ENCODE assay signal across 20 cellular contexts in genomic region chr14:64974563-64974962, GRCh38. TPM values are rescaled to one million over a fixed set of nuclear protein-coding genes. Genes with fewer than 3 reads are reported as not detected.
DNase-seq lines count a peak whose midpoint lies in the region; ATAC-seq and TF ChIP-seq lines count a peak whose summit lies in the region.
"Had no signal": no experiment of that assay in that cellular context is flagged by ENCODE, and none has a peak within 500 bp of the region (broad histone marks: within the 10 kb centered on the region; RNA-seq: fewer than 3 reads in every experiment).

No MANE protein-coding gene starts in this region.

- H3K4me1 Mint-ChIP-seq in WTC11 (peaks cover 65% of the 10 kb centered on the region), type B pancreatic cell (ENCODE audit: unreplicated experiment) (peaks cover 13% of the 10 kb centered on the region)
- no peaks in the 10 kb centered on the region for H3K4me1 Mint-ChIP-seq in stimulated activated effector memory CD8-positive, alpha-beta T cell treated with anti-CD3 and anti-CD28 coated beads, Interleukin-12 subunit alpha, Interleukin-12 subunit beta, amount 100 ng/mL, for 72 hours

- H3K9ac ChIP-seq in iPS-20b (ENCODE audit: low read depth, low read length), result no peak overlapping the region

- ATAC-seq in WTC11, result peak; percentile 68
- ATAC-seq in HG02938 (IDR thresholded peaks at IDR 0.05; ENCODE audit: unreplicated experiment), result no peak
- no peak for ATAC-seq in stimulated activated effector memory CD8-positive, alpha-beta T cell treated with anti-CD3 and anti-CD28 coated beads, Interleukin-12 subunit alpha, Interleukin-12 subunit beta, amount 100 ng/mL, for 72 hours
- ATAC-seq: CD8-positive, alpha-beta T cell; HCT116 had no signal

- H3K27me3 Mint-ChIP-seq in WTC11 (ENCODE audit: low read depth) (peaks cover 9% of the 10 kb centered on the region), type B pancreatic cell (peaks cover 6% of the 10 kb centered on the region)

- H3K9me3 Mint-ChIP-seq in WTC11 (no peaks in the 10 kb centered on the region), type B pancreatic cell (no peaks in the 10 kb centered on the region)
- no peaks in the 10 kb centered on the region for H3K9me3 Mint-ChIP-seq in stimulated activated effector memory CD8-positive, alpha-beta T cell treated with anti-CD3 and anti-CD28 coated beads, Interleukin-12 subunit alpha, Interleukin-12 subunit beta, amount 100 ng/mL, for 72 hours
- H3K9me3 Mint-ChIP-seq: CD8-positive, alpha-beta T cell had no signal

- H3K36me3 Mint-ChIP-seq in WTC11, result no peaks in the 10 kb centered on the region
- no peaks in the 10 kb centered on the region for H3K36me3 Mint-ChIP-seq in type B pancreatic cell
- peaks cover 4% of the 10 kb centered on the region for H3K36me3 Mint-ChIP-seq in stimulated activated effector memory CD8-positive, alpha-beta T cell treated with anti-CD3 and anti-CD28 coated beads, Interleukin-12 subunit alpha, Interleukin-12 subunit beta, amount 100 ng/mL, for 72 hours
- H3K36me3 Mint-ChIP-seq: CD8-positive, alpha-beta T cell had no signal

- peaks cover 27% of the 10 kb centered on the region for H3K4me1 ChIP-seq in iPS-20b (ENCODE audit: insufficient read depth, low read length)
- H3K4me1 ChIP-seq: BE2C, SJSA1 had no signal

- POLR2A ChIA-PET in WTC11 (lab: Charles Lee), result interaction anchor here (0.6 to 1.1 kb wide), 2 partner anchors 64 to 585 kb away, joined by 3 to 4 read pairs; no protein-coding TSS in a partner anchor

- peak overlapping the region; percentile 83; the same call in 1 of the 2 replicates for H3K27ac Mint-ChIP-seq in WTC11
- H3K27ac Mint-ChIP-seq in type B pancreatic cell, result no peak overlapping the region
- H3K27ac Mint-ChIP-seq in stimulated activated effector memory CD8-positive, alpha-beta T cell treated with anti-CD3 and anti-CD28 coated beads, Interleukin-12 subunit alpha, Interleukin-12 subunit beta, amount 100 ng/mL, for 72 hours, result no peak overlapping the region
- H3K27ac Mint-ChIP-seq: CD8-positive, alpha-beta T cell had no signal

- CTCF ChIA-PET in WTC11 (lab: Charles Lee), result interaction anchor here (0.6 to 3.1 kb wide), 13 partner anchors 11 to 576 kb away, joined by 3 to 21 read pairs (median 5); partner anchors contain the start of genes FNTB and GPX2

- TF ChIP-seq CTCF in WTC11 (IDR thresholded peaks at IDR 0.05), result no peak
- TF ChIP-seq CTCF in type B pancreatic cell (conservative IDR thresholded peaks at IDR 0.05), result no peak

- no peak overlapping the region for H3K4me3 ChIP-seq in iPS-20b (ENCODE audit: low read length)
- H3K4me3 ChIP-seq: PC-9, SJSA1 had no signal

- H3K36me3 ChIP-seq in iPS-20b (ENCODE audit: insufficient read depth, low read depth, low read length), result no peaks in the 10 kb centered on the region
- H3K36me3 ChIP-seq: BE2C, SJSA1 had no signal

- peak overlapping the region; percentile 65 for H3K27ac ChIP-seq in iPS-20b (ENCODE audit: low read length)
- H3K27ac ChIP-seq: 22Rv1, PC-9, SJSA1 had no signal

- H3K27me3 ChIP-seq in iPS-20b (ENCODE audit: insufficient read depth, low read length), result peaks cover 34% of the 10 kb centered on the region
- H3K27me3 ChIP-seq: BE2C, SJSA1 had no signal

- no peaks in the 10 kb centered on the region for H3K9me3 ChIP-seq in iPS-20b (ENCODE audit: insufficient read depth, low read depth, low read length)
- H3K9me3 ChIP-seq: BE2C, SJSA1 had no signal

- H3K4me3 Mint-ChIP-seq in WTC11 (peak overlapping the region; percentile 29; the same call in 1 of the 2 replicates), type B pancreatic cell (peak overlapping the region; percentile 72)
- H3K4me3 Mint-ChIP-seq in stimulated activated effector memory CD8-positive, alpha-beta T cell treated with anti-CD3 and anti-CD28 coated beads, Interleukin-12 subunit alpha, Interleukin-12 subunit beta, amount 100 ng/mL, for 72 hours, result no peak overlapping the region
- H3K4me3 Mint-ChIP-seq: CD8-positive, alpha-beta T cell had no signal

- DNase-seq in NCI-H146 (lab: John Stamatoyannopoulos, UW), result peak; percentile 24
- no peak for DNase-seq in NCI-H146 treated with DMSO at 0.1 percent for 48 hours (lab: John Stamatoyannopoulos, UW; ENCODE audit: unreplicated experiment)
- peak; percentile 47 for DNase-seq in WTC11 (ENCODE audit: low spot score)
- DNase-seq in type B pancreatic cell (ENCODE audit: extremely low spot score, unreplicated experiment), result no peak
- no peak for DNase-seq in stimulated activated effector memory CD8-positive, alpha-beta T cell treated with anti-CD3 and anti-CD28 coated beads, Interleukin-12 subunit alpha, Interleukin-12 subunit beta, amount 100 ng/mL, for 72 hours (ENCODE audit: low spot score in 2 of 2)
- DNase-seq in globus pallidus (ENCODE audit: low spot score), result no peak
- DNase-seq: BE2C; CD8-positive, alpha-beta T cell; DMS79; NCI-H2029 treated with DMSO at 0.1 percent for 48 hours; NCI-H2171 treated with DMSO at 0.1 percent for 48 hours; NCI-H510A; NCI-H774; PC-9 had no signal

TF ChIP-seq in WTC11, 78 proteins besides CTCF, POLR2A, EP300 and RAD21:
- TF ChIP-seq ETV6 (CRISPR knock-in tag; IDR thresholded peaks at IDR 0.05), result no peak
- TF ChIP-seq TEAD1 (CRISPR knock-in tag; IDR thresholded peaks at IDR 0.05), result peak; percentile 59; the same call in 1 of the 2 replicates
- no peak for TF ChIP-seq ZNF138 (CRISPR knock-in tag; conservative IDR thresholded peaks at IDR 0.05)
- TF ChIP-seq FOXK1 (CRISPR knock-in tag; IDR thresholded peaks at IDR 0.05), result peak; percentile 55; the same call in 1 of the 2 replicates
- no peak for TF ChIP-seq ZNF263 (CRISPR knock-in tag; IDR thresholded peaks at IDR 0.05; ENCODE audit: low read depth)
- no peak for TF ChIP-seq ATF3 (CRISPR knock-in tag; conservative IDR thresholded peaks at IDR 0.05)
- TF ChIP-seq ZNF423 (CRISPR knock-in tag; IDR thresholded peaks at IDR 0.05), result peak; percentile 98
- no peak for TF ChIP-seq GABPB1 (CRISPR knock-in tag; IDR thresholded peaks at IDR 0.05)
- TF ChIP-seq GRHL2 (CRISPR knock-in tag; IDR thresholded peaks at IDR 0.05; ENCODE audit: insufficient replicate concordance, severe bottlenecking), result no peak
- TF ChIP-seq SP1 (CRISPR knock-in tag; conservative IDR thresholded peaks at IDR 0.05), result no peak; the same call in 1 of the 2 replicates
- no peak for TF ChIP-seq RORB (CRISPR knock-in tag; IDR thresholded peaks at IDR 0.05)
- 0 out of 2 replicates have a peak, but pooled peaks have one; percentile 51 for TF ChIP-seq AFF4 (CRISPR knock-in tag; IDR thresholded peaks at IDR 0.05; ENCODE audit: borderline replicate concordance)
- TF ChIP-seq ATF1 (CRISPR knock-in tag; IDR thresholded peaks at IDR 0.05), result no peak

RNA-seq across cellular contexts. Expression of gene RAB15, which starts 2.4 kb away (rescaled TPM):
- total RNA-seq in WTC11 (2021), result 38.4 to 49.1 TPM (median 38.6 TPM) in 3 replicates
- 31.4 and 55.6 TPM in 2 replicates for total RNA-seq in type B pancreatic cell (ENCODE audit: low replicate concordance)

RNA-seq across cellular contexts. Expression of gene FNTB, which starts 12.1 kb away (rescaled TPM):
- total RNA-seq in WTC11 (2021), result 14.2 to 18.2 TPM (median 17.3 TPM) in 3 replicates
- 30.1 and 31.2 TPM in 2 replicates for total RNA-seq in type B pancreatic cell (ENCODE audit: low replicate concordance)

RNA-seq across cellular contexts. Expression of gene GPX2, which starts 32.0 kb away (rescaled TPM):
- 0.80 to 1.5 TPM (median 1.0 TPM) in 3 replicates for total RNA-seq in WTC11 (2021)
- total RNA-seq in type B pancreatic cell (ENCODE audit: low replicate concordance), result 39.2 and 69.7 TPM in 2 replicates
- total RNA-seq: CD8-positive, alpha-beta T cell; G401; SJSA1 had no signal

Comparison
In these comparisons a context has a peak if more than half of its experiments do, and no peak if none do; other contexts are left out.
1. DNase-seq: peak in NCI-H146 (single experiment) and WTC11 (single experiment); none in NCI-H146 treated with DMSO at 0.1 percent for 48 hours (single experiment), type B pancreatic cell (single experiment), stimulated activated effector memory CD8-positive, alpha-beta T cell treated with anti-CD3 and anti-CD28 coated beads, Interleukin-12 subunit alpha, Interleukin-12 subunit beta, amount 100 ng/mL, for 72 hours (0 of 2) and globus pallidus (single experiment).
2. RNA of gene GPX2, which starts 32.0 kb away (total RNA-seq): 39.2 to 69.7 TPM in type B pancreatic cell; 0.80 to 1.5 TPM in WTC11; every median in the first group is over 10 times any median in the second.